ENCODE assay signal across 28 cellular contexts in the genomic region with DNA sequence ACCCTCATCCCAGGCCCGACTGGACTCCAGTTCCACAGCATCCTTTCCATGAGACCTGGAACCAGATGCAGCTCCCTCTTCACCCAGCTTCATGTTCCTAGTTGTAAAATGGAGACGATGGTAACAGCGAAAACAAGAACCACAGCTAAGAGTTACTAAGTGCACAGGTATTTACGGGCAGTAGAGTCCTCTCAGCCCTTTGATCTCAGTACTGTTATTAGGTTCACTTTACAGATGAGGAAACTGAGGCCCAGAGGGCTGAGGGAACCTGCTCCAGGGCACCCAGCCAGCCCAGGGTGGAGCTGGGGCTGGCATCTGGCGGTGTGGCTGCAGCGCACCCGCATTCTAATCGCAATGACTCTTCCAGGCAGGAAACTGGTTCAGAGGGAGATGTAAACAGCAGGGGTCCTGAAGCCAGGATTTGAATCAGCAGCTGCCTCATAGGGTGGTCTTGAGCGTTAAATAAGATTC. TPM values are rescaled to one million over a fixed set of nuclear protein-coding genes. Genes with fewer than 3 reads are reported as not detected.
A peak's percentile ranks its signal among the peaks of the same experiment; 100 is the strongest.
DNase-seq lines count a peak whose midpoint lies in the region; ATAC-seq, FAIRE-seq and TF ChIP-seq lines count a peak whose summit lies in the region.
"Had no signal": no experiment of that assay in that cellular context is flagged by ENCODE, and none has a peak within 500 bp of the region (broad histone marks: within the 10 kb centered on the region; RNA-seq: fewer than 3 reads in every experiment).

No MANE protein-coding gene starts in this region.

- no peak for TF ChIP-seq RAD21 in A549 (conservative IDR thresholded peaks at IDR 0.05 in 1 of 2, IDR thresholded peaks at IDR 0.05 in 1 of 2)
- no peak for TF ChIP-seq RAD21 in HCT116 (IDR thresholded peaks at IDR 0.05; ENCODE audit: low read depth)

- POLR2A ChIA-PET in A549 (lab: Yijun Ruan, JAX) (no interaction called here), HCT116 (lab: Charles Lee) (no interaction called here), WTC11 (lab: Charles Lee) (no interaction called here)

- H4K20me1 ChIP-seq in HCT116 (ENCODE audit: insufficient read depth), result no peaks in the 10 kb centered on the region
- H4K20me1 ChIP-seq in neural progenitor cell (ENCODE audit: low read depth), result no peaks in the 10 kb centered on the region
- H4K20me1 ChIP-seq in Karpas-422 (ENCODE audit: insufficient read depth, low read depth, low read length), result no peaks in the 10 kb centered on the region

- no peak for TF ChIP-seq CTCF in A549 (IDR thresholded peaks at IDR 0.05)
- no peak for TF ChIP-seq CTCF in HCT116 (IDR thresholded peaks at IDR 0.05 in 2 of 3, conservative IDR thresholded peaks at IDR 0.05 in 1 of 3; ENCODE audit: borderline replicate concordance in 1 of 3, insufficient read depth in 1 of 3, low read depth in 2 of 3, low read length in 2 of 3)
- TF ChIP-seq CTCF in WTC11 (IDR thresholded peaks at IDR 0.05), result no peak
- no peak for TF ChIP-seq CTCF in neural progenitor cell (IDR thresholded peaks at IDR 0.05)
- no peak for TF ChIP-seq CTCF in lower leg skin (IDR thresholded peaks at IDR 0.05)

- no peaks in the 10 kb centered on the region for H3F3A ChIP-seq in neural progenitor cell (ENCODE audit: low read depth)

- no peak overlapping the region for H3K4me3 ChIP-seq in A549
- no peak overlapping the region for H3K4me3 ChIP-seq in HCT116 (replicated peaks in 1 of 2; ENCODE audit: low read depth in 1 of 2, low read length in 2 of 2)
- no peak overlapping the region for H3K4me3 ChIP-seq in neural progenitor cell
- no peak overlapping the region for H3K4me3 ChIP-seq in lower leg skin (ENCODE audit: low read depth, poor library complexity, severe bottlenecking)
- no peak overlapping the region for H3K4me3 ChIP-seq in Karpas-422 (ENCODE audit: low read length)
- H3K4me3 ChIP-seq: sigmoid colon, thyroid gland had no signal

- H3K36me3 ChIP-seq in HCT116 (ENCODE audit: control insufficient read depth in 1 of 2, insufficient read depth in 2 of 2, low read length in 2 of 2) (no peaks in the 10 kb centered on the region), neural progenitor cell (no peaks in the 10 kb centered on the region), Karpas-422 (ENCODE audit: insufficient read depth, low read length) (no peaks in the 10 kb centered on the region)
- H3K36me3 ChIP-seq: sigmoid colon, thyroid gland had no signal

- ATAC-seq in A549 (no peak), HCT116 (no peak), WTC11 (peak; percentile 14), HG02870 (IDR thresholded peaks at IDR 0.05; ENCODE audit: unreplicated experiment) (no peak), HG03432 (IDR thresholded peaks at IDR 0.05; ENCODE audit: unreplicated experiment) (no peak)
- ATAC-seq: activated CD4-positive, CD25-positive, alpha-beta regulatory T cell treated with anti-CD3 and anti-CD28 coated beads, Interleukin-2, amount 50 U/mL, for 24 hours; activated T-helper 17 cell treated with anti-CD3 and anti-CD28 coated beads, Interleukin-2, amount 50 U/mL, for 72 hours had no signal

- FAIRE-seq in A549 (lab: Jason Lieb, UNC), result no peak
- FAIRE-seq: GM19239, kidney had no signal

- H3K9me3 Mint-ChIP-seq in WTC11 (no peaks in the 10 kb centered on the region), neural progenitor cell (no peaks in the 10 kb centered on the region)
- H3K9me3 Mint-ChIP-seq: activated CD4-positive, alpha-beta memory T cell treated with anti-CD3 and anti-CD28 coated beads for 36 hours; activated naive CD4-positive, alpha-beta T cell treated with anti-CD3 and anti-CD28 coated beads, Interleukin-2, amount 50 U/mL, for 24 hours; activated T-helper 17 cell treated with anti-CD3 and anti-CD28 coated beads, Interleukin-2, amount 50 U/mL, for 72 hours; neural crest cell; stimulated activated naive CD8-positive, alpha-beta T cell treated with anti-CD3 and anti-CD28 coated beads, Interleukin-15, Interleukin-2, amounts not matched to agents 100 ng/mL and 50 ng/mL, for 24 hours had no signal

- H3K27me3 ChIP-seq in HCT116 (ENCODE audit: insufficient read depth, low read length) (no peaks in the 10 kb centered on the region), neural progenitor cell (no peaks in the 10 kb centered on the region), Karpas-422 (ENCODE audit: low read length) (no peaks in the 10 kb centered on the region)
- H3K27me3 ChIP-seq: sigmoid colon, thyroid gland had no signal

- TF ChIP-seq POLR2A in A549 (IDR thresholded peaks at IDR 0.05; ENCODE audit: low read length) (no peak), HCT116 (IDR thresholded peaks at IDR 0.05; ENCODE audit: borderline replicate concordance, extremely low read depth, insufficient read depth, insufficient read length) (no peak), lower leg skin (IDR thresholded peaks at IDR 0.05) (no peak)

- CTCF ChIA-PET in A549 (lab: Yijun Ruan, JAX), result interaction anchor here (0.5 to 1.5 kb wide), 7 partner anchors 14 to 491 kb away, joined by 3 to 8 read pairs (median 4); no protein-coding TSS in a partner anchor
- CTCF ChIA-PET in HCT116 (lab: Charles Lee), result interaction anchor here (0.8 to 1.4 kb wide), 4 partner anchors 34 to 130 kb away, joined by 3 read pairs; no protein-coding TSS in a partner anchor
- CTCF ChIA-PET in WTC11 (lab: Charles Lee), result interaction anchor here (0.9 to 1.3 kb wide), 4 partner anchors 28 to 657 kb away, joined by 3 to 5 read pairs (median 4); no protein-coding TSS in a partner anchor

- BruUV-seq in HCT116 (replicated peaks; lab: Mats Ljungman, UMichigan), result no TSS peak

- H3K4me1 ChIP-seq in A549 (peaks cover 52% of the 10 kb centered on the region), HCT116 (ENCODE audit: control insufficient read depth in 1 of 2, insufficient read depth in 2 of 2, low read length in 2 of 2) (peaks cover 39 to 46% of the 10 kb centered on the region in 2 experiments), neural progenitor cell (no peaks in the 10 kb centered on the region), Karpas-422 (ENCODE audit: low read length) (no peaks in the 10 kb centered on the region)
- H3K4me1 ChIP-seq: sigmoid colon, thyroid gland had no signal

- H3K36me3 Mint-ChIP-seq in WTC11 (no peaks in the 10 kb centered on the region), neural progenitor cell (no peaks in the 10 kb centered on the region)
- H3K36me3 Mint-ChIP-seq: activated CD4-positive, alpha-beta memory T cell treated with anti-CD3 and anti-CD28 coated beads for 36 hours; activated naive CD4-positive, alpha-beta T cell treated with anti-CD3 and anti-CD28 coated beads, Interleukin-2, amount 50 U/mL, for 24 hours had no signal

- WGBS in A549 (ENCODE audit: missing lambda C conversion rate), result 71% methylated on average over 9 of the region's 9 CpGs
- 77 to 85% methylated on average over 9 of the region's 9 CpGs for WGBS in lower leg skin, 2 donors

- H2AFZ ChIP-seq in HCT116 (ENCODE audit: low read depth, low read length, poor library complexity, severe bottlenecking), result peak overlapping the region; percentile 15
- no peak overlapping the region for H2AFZ ChIP-seq in neural progenitor cell (replicated peaks)
- no peak overlapping the region for H2AFZ ChIP-seq in Karpas-422 (ENCODE audit: low read length)

- H3K4me2 ChIP-seq in A549, result peak overlapping the region; percentile 66
- peak overlapping the region; percentile 68 for H3K4me2 ChIP-seq in HCT116 (ENCODE audit: low read length)
- H3K4me2 ChIP-seq in neural progenitor cell, result no peak overlapping the region
- no peak overlapping the region for H3K4me2 ChIP-seq in Karpas-422 (ENCODE audit: low read depth, low read length, poor library complexity, severe bottlenecking)

- no peaks in the 10 kb centered on the region for H3K27me3 Mint-ChIP-seq in WTC11 (ENCODE audit: low read depth)
- H3K27me3 Mint-ChIP-seq in neural progenitor cell (ENCODE audit: insufficient read depth, low read depth), result peaks cover under 1% of the 10 kb centered on the region
- H3K27me3 Mint-ChIP-seq: activated CD4-positive, alpha-beta memory T cell treated with anti-CD3 and anti-CD28 coated beads for 36 hours; B cell; stimulated activated naive CD8-positive, alpha-beta T cell treated with anti-CD3 and anti-CD28 coated beads, Interleukin-15, Interleukin-2, amounts not matched to agents 100 ng/mL and 50 ng/mL, for 24 hours had no signal

- H3K9ac ChIP-seq in HCT116 (ENCODE audit: low read length), result 0 out of 2 replicates have a peak overlapping the region, but pooled peaks have one; percentile 8
- no peak overlapping the region for H3K9ac ChIP-seq in neural progenitor cell
- no peak overlapping the region for H3K9ac ChIP-seq in Karpas-422 (ENCODE audit: low read length)

- H3K9me2 ChIP-seq in HCT116 (ENCODE audit: insufficient read depth) (no peaks in the 10 kb centered on the region), Karpas-422 (replicated peaks; ENCODE audit: insufficient read depth, low read length) (no peaks in the 10 kb centered on the region)

- TF ChIP-seq EP300 in A549 (IDR thresholded peaks at IDR 0.05), result no peak

- H3K27ac ChIP-seq in A549, result peak overlapping the region; percentile 74 to 86; a peak in 5 of 6 replicates
- no peak overlapping the region for H3K27ac ChIP-seq in HCT116 (ENCODE audit: low read depth, low read length)
- no peak overlapping the region for H3K27ac ChIP-seq in neural progenitor cell
- no peak overlapping the region for H3K27ac ChIP-seq in Karpas-422 (ENCODE audit: low read length)
- H3K27ac ChIP-seq: sigmoid colon, thyroid gland had no signal

- intact Hi-C loops in HCT116 (cut with micrococcal nuclease), result no loop called here
- intact Hi-C loops in lower leg skin (cut with DNase I; ENCODE audit: low total_unique reads), result no loop called here

- H3K79me2 ChIP-seq in HCT116 (ENCODE audit: insufficient read depth, low read length), result no peaks in the 10 kb centered on the region
- H3K79me2 ChIP-seq in neural progenitor cell (ENCODE audit: low read depth), result no peaks in the 10 kb centered on the region
- no peaks in the 10 kb centered on the region for H3K79me2 ChIP-seq in Karpas-422 (ENCODE audit: low read length)

- H3K27ac Mint-ChIP-seq in WTC11, result no peak overlapping the region
- no peak overlapping the region for H3K27ac Mint-ChIP-seq in neural progenitor cell
- H3K27ac Mint-ChIP-seq: activated CD4-positive, alpha-beta memory T cell treated with anti-CD3 and anti-CD28 coated beads for 36 hours; activated T-helper 17 cell treated with anti-CD3 and anti-CD28 coated beads, Interleukin-2, amount 50 U/mL, for 72 hours; B cell; stimulated activated naive CD8-positive, alpha-beta T cell treated with anti-CD3 and anti-CD28 coated beads, Interleukin-15, Interleukin-2, amounts not matched to agents 100 ng/mL and 50 ng/mL, for 24 hours had no signal

- H3K9me3 ChIP-seq in A549, result no peaks in the 10 kb centered on the region
- H3K9me3 ChIP-seq in HCT116 (ENCODE audit: control insufficient read depth in 1 of 2, insufficient read depth in 1 of 2, low read depth in 1 of 2, low read length in 2 of 2), result no peaks in the 10 kb centered on the region
- no peaks in the 10 kb centered on the region for H3K9me3 ChIP-seq in neural progenitor cell (ENCODE audit: low read depth)
- no peaks in the 10 kb centered on the region for H3K9me3 ChIP-seq in Karpas-422 (ENCODE audit: low read length)
- H3K9me3 ChIP-seq: sigmoid colon, thyroid gland had no signal

- H3K4me3 Mint-ChIP-seq in WTC11 (no peak overlapping the region), neural progenitor cell (no peak overlapping the region)
- H3K4me3 Mint-ChIP-seq: activated CD4-positive, alpha-beta memory T cell treated with anti-CD3 and anti-CD28 coated beads for 36 hours; activated naive CD4-positive, alpha-beta T cell treated with anti-CD3 and anti-CD28 coated beads, Interleukin-2, amount 50 U/mL, for 24 hours; activated T-helper 17 cell treated with anti-CD3 and anti-CD28 coated beads, Interleukin-2, amount 50 U/mL, for 72 hours; B cell; neural crest cell; stimulated activated naive CD8-positive, alpha-beta T cell treated with anti-CD3 and anti-CD28 coated beads, Interleukin-15, Interleukin-2, amounts not matched to agents 100 ng/mL and 50 ng/mL, for 24 hours had no signal

- DNase-seq in A549 (ENCODE audit: low read depth in 1 of 2, low spot score in 1 of 2) (no peak), HCT116 (ENCODE audit: low read depth, low spot score) (no peak), WTC11 (ENCODE audit: low spot score) (no peak), neural progenitor cell (ENCODE audit: low spot score) (peak; percentile 16), lower leg skin (ENCODE audit: low spot score in 2 of 2) (no peak), Karpas-422 (no peak)
- DNase-seq: activated CD4-positive, alpha-beta memory T cell treated with anti-CD3 and anti-CD28 coated beads for 36 hours; amygdala; effector CD4-positive, alpha-beta T cell; GF-D8; kidney; NCI-H1105; NCI-H2029; NCI-H69; sigmoid colon; thyroid gland had no signal

- peaks cover 36% of the 10 kb centered on the region for H3K4me1 Mint-ChIP-seq in WTC11
- H3K4me1 Mint-ChIP-seq in neural progenitor cell, result peaks cover 7% of the 10 kb centered on the region
- H3K4me1 Mint-ChIP-seq: activated naive CD4-positive, alpha-beta T cell treated with anti-CD3 and anti-CD28 coated beads, Interleukin-2, amount 50 U/mL, for 24 hours; activated T-helper 17 cell treated with anti-CD3 and anti-CD28 coated beads, Interleukin-2, amount 50 U/mL, for 72 hours; neural crest cell had no signal

- RAD21 ChIA-PET in HCT116 (lab: Charles Lee; ENCODE audit: low non-redundant PET in 1 of 2, low total read pairs in 2 of 2, uncharacterized antibody in 2 of 2, unreplicated experiment in 2 of 2), result no interaction called here

RNA-seq across cellular contexts. Expression of a gene that starts 0.9 kb away (rescaled TPM):
- polyA plus RNA-seq in A549 (2011; rRNA removed) (3.9 and 7.9 TPM in 2 replicates), A549 (2017; fragmentation: RNase III; extraction: RNeasy Plus Mini Kit Qiagen cat#74134 plus additional on column Dnase treatment) (1.2 to 1.4 TPM (median 1.3 TPM) in 3 replicates)
- polyA plus RNA-seq in A549 (2012; cell fraction: cytosol; rRNA removed), result 0.96 and 0.98 TPM in 2 replicates
- 0.73 and 1.2 TPM in 2 replicates for polyA plus RNA-seq in A549 (2012; cell fraction: nucleus; rRNA removed)
- polyA minus RNA-seq in A549 (2011; rRNA and poly(A)+ RNA removed), result 3.2 and 3.6 TPM in 2 replicates
- total RNA-seq in HCT116 (2021; ENCODE audit: unreplicated experiment) (0.17 TPM), WTC11 (2021) (0.11 to 0.25 TPM (median 0.18 TPM) in 3 replicates), neural progenitor cell (ENCODE audit: low replicate concordance) (not detected in 2 replicates), lower leg skin (1 to 10 TPM; 1.7 to 3.7 (median 2.1) TPM)
- 0.09 and 0.17 TPM in 2 replicates for polyA plus RNA-seq in HCT116 (2012)
- 0.11 and 0.14 TPM in 2 replicates for total RNA-seq in Karpas-422 (2014; rRNA removed; shearing (Covaris generic); ENCODE audit: low replicate concordance)
- total RNA-seq: lung microvascular endothelial cell, MCF 10A, neural crest cell, RPMI7951 had no signal

Comparison
In these comparisons a context has a peak if more than half of its experiments do, and no peak if none do; other contexts are left out.
1. H3K27ac ChIP-seq: peak in A549 (2 of 2); none in HCT116 (single experiment), neural progenitor cell (single experiment) and Karpas-422 (single experiment).
2. H3K4me2 ChIP-seq: peak in A549 (single experiment) and HCT116 (single experiment); none in neural progenitor cell (single experiment) and Karpas-422 (single experiment).